In the genomic region with DNA sequence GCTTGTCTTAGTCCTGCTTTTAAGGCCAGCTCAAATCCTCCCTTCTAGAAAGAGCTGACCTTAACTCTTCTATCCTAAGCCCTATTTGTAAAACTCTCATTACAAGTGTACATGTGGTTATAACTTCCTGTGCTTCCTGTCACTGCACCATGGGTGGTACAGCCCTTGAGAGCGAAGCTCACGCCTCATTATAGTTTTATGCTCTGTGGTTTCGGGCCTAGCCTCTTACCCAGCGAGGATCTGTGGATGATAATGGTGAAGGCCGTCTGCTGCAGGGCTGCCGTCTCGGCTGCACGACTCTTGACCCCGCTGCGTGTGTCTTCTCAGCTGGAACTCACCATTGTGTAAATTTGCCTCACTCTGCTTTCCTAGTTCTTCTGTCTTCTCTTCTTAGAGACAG, we compare ENCODE assay signal across 9 cellular contexts.
DNase-seq lines count a peak whose midpoint lies in the region; ATAC-seq, FAIRE-seq and TF ChIP-seq lines count a peak whose summit lies in the region.
"Had no signal": no experiment of that assay in that cellular context is flagged by ENCODE, and none has a peak within 500 bp of the region (broad histone marks: within the 10 kb centered on the region; RNA-seq: fewer than 3 reads in every experiment).

No MANE protein-coding gene starts in this region.

- BruUV-seq in IMR-90 (replicated peaks; lab: Mats Ljungman, UMichigan) = no TSS peak

- peak overlapping the region; percentile 25; the same call in 1 of the 2 replicates for H3K23ac ChIP-seq in IMR-90 (ENCODE audit: low read depth, low read length)

- dilution Hi-C loops in IMR-90 (cut with HindIII; ENCODE audit: low sequenced_read_pairs, unreplicated experiment) = no loop called here

- peaks cover 21% of the 10 kb centered on the region for H3K79me2 ChIP-seq in osteoblast (ENCODE audit: insufficient read depth, low read length)

- H3K9ac ChIP-seq in IMR-90 (ENCODE audit: low read depth, low read length) = no peak overlapping the region

- H4K20me1 ChIP-seq in IMR-90 (ENCODE audit: insufficient read depth, low read length) = peaks cover 5% of the 10 kb centered on the region; the same call in 1 of the 2 replicates
- peaks cover 8% of the 10 kb centered on the region for H4K20me1 ChIP-seq in osteoblast (ENCODE audit: insufficient read depth, low read length)

- POLR2A ChIA-PET in CD8-positive, alpha-beta T cell (lab: Charles Lee) = interaction anchor here (0.9 to 1.6 kb wide), 6 partner anchors 14 to 198 kb away, joined by 3 to 5 read pairs (median 3); partner anchors contain the start of gene EZH2
- POLR2A ChIA-PET in IMR-90 (lab: Charles Lee; ENCODE audit: unreplicated experiment) = no interaction called here

- H4K91ac ChIP-seq in IMR-90 (ENCODE audit: insufficient read depth, low read depth, low read length) = no peak overlapping the region

- peak overlapping the region in 1 of 2 experiments; percentile 20; a peak in 1 of 4 replicates for H4K8ac ChIP-seq in IMR-90 (ENCODE audit: low read depth in 2 of 2, low read length in 2 of 2)

- H3K56ac ChIP-seq in IMR-90 (ENCODE audit: extremely low read depth, insufficient read depth, low read length) = no peak overlapping the region

- H2BK5ac ChIP-seq in IMR-90 (ENCODE audit: low read depth, low read length, poor library complexity, severe bottlenecking) = peak overlapping the region; percentile 53

- no peaks in the 10 kb centered on the region for H3K36me3 ChIP-seq in CD8-positive, alpha-beta T cell (ENCODE audit: insufficient read depth, low read length)
- H3K36me3 ChIP-seq in IMR-90 (ENCODE audit: control insufficient read depth, insufficient read depth, low read length) (peaks cover 17% of the 10 kb centered on the region), osteoblast (ENCODE audit: insufficient read depth, low read length) (peaks cover 28% of the 10 kb centered on the region), H7 (replicated peaks; ENCODE audit: control insufficient read depth, insufficient read depth, low read length) (peaks cover 3% of the 10 kb centered on the region)

- H2AK9ac ChIP-seq in IMR-90 (replicated peaks; ENCODE audit: low read depth, low read length, poor library complexity) = no peak overlapping the region

- in situ Hi-C loops in IMR-90 (cut with MboI; ENCODE audit: low sequenced_read_pairs) = no loop called here

- no peak for TF ChIP-seq POLR2A in IMR-90 (IDR thresholded peaks at IDR 0.05; ENCODE audit: low read depth, low read length)

- DNase-seq in CD8-positive, alpha-beta T cell = peak; percentile 2 to 61 (median 27)
- DNase-seq in IMR-90 (no peak), activated T-cell treated with anti-CD3 and anti-CD28 coated beads for 24 hours (ENCODE audit: low read depth) (peak; percentile 9), osteoblast (ENCODE audit: insufficient read length, low spot score, missing footprints) (no peak), urothelium cell line (ENCODE audit: low spot score) (no peak), H7 (no peak)

- 0 out of 2 replicates have a peak overlapping the region, but pooled peaks have one; percentile 23 for H2AK5ac ChIP-seq in IMR-90 (ENCODE audit: low read depth, low read length)

- no peak for TF ChIP-seq RAD21 in IMR-90 (IDR thresholded peaks at IDR 0.05; ENCODE audit: low read length)

- 0 out of 2 replicates have a peak overlapping the region, but pooled peaks have one; percentile 1 for H2BK20ac ChIP-seq in IMR-90 (ENCODE audit: low read depth, low read length)

- H3K14ac ChIP-seq in IMR-90 (replicated peaks; ENCODE audit: low read depth, low read length) = peak overlapping the region; percentile 49

- no peak overlapping the region; the same call in 1 of the 2 replicates for H4K5ac ChIP-seq in IMR-90 (ENCODE audit: low read depth, low read length)

- no peaks in the 10 kb centered on the region for H3K9me3 Mint-ChIP-seq in CD8-positive, alpha-beta T cell

- no peak overlapping the region for H3K18ac ChIP-seq in IMR-90 (ENCODE audit: low read depth, low read length)

- no peaks in the 10 kb centered on the region for H3K27me3 Mint-ChIP-seq in CD8-positive, alpha-beta T cell (ENCODE audit: low read depth)

- H3K9me3 ChIP-seq in CD8-positive, alpha-beta T cell (ENCODE audit: low read length) = no peaks in the 10 kb centered on the region
- no peaks in the 10 kb centered on the region for H3K9me3 ChIP-seq in IMR-90 (ENCODE audit: control insufficient read depth, insufficient read depth, low read length)
- H3K9me3 ChIP-seq in osteoblast (ENCODE audit: low read depth, low read length) = no peaks in the 10 kb centered on the region

- H3K4ac ChIP-seq in IMR-90 (ENCODE audit: low read depth, low read length) = peak overlapping the region; percentile 64

- H3K27ac Mint-ChIP-seq in CD8-positive, alpha-beta T cell = peak overlapping the region; percentile 89

- 78% methylated on average over 6 of the region's 10 CpGs; no CpG with 5 or more reads in 1 of the 2 experiments for WGBS in IMR-90 (ENCODE audit: extremely low coverage in 2 of 2, insufficient read length in 1 of 2), 2 experiments

- CTCF ChIA-PET in CD8-positive, alpha-beta T cell (lab: Charles Lee) = interaction anchor here (0.7 to 1.8 kb wide), 3 partner anchors 89 to 198 kb away, joined by 3 to 5 read pairs (median 4); no protein-coding TSS in a partner anchor
- CTCF ChIA-PET in IMR-90 (lab: Yijun Ruan, JAX) = interaction anchor here (0.7 to 1.8 kb wide), 3 partner anchors 11 to 84 kb away, joined by 3 to 5 read pairs (median 3); no protein-coding TSS in a partner anchor

- TF ChIP-seq CTCF in CD8-positive, alpha-beta T cell (IDR thresholded peaks at IDR 0.05) = no peak
- TF ChIP-seq CTCF in IMR-90 (conservative IDR thresholded peaks at IDR 0.05; ENCODE audit: low read depth, low read length) (no peak), osteoblast (IDR thresholded peaks at IDR 0.05; ENCODE audit: extremely low read depth, low read depth, low read length) (no peak)

- peaks cover 6% of the 10 kb centered on the region for H3K9me1 ChIP-seq in IMR-90 (ENCODE audit: insufficient read depth, low read length)

- H2AFZ ChIP-seq in IMR-90 (replicated peaks; ENCODE audit: low read length, poor library complexity) (no peak overlapping the region), osteoblast (ENCODE audit: low read length) (no peak overlapping the region)

- H3K4me2 ChIP-seq in IMR-90 (ENCODE audit: low read depth, low read length) = no peak overlapping the region
- no peak overlapping the region for H3K4me2 ChIP-seq in osteoblast (ENCODE audit: insufficient read depth, low read length)

- peak; percentile 90 for ATAC-seq in CD8-positive, alpha-beta T cell
- ATAC-seq in GM21360 (IDR thresholded peaks at IDR 0.05; ENCODE audit: unreplicated experiment) (peak; percentile 91), IMR-90 (ENCODE audit: low read depth) (no peak), HG02885 (IDR thresholded peaks at IDR 0.05; ENCODE audit: poor library complexity, unreplicated experiment) (no peak)

- peak overlapping the region; percentile 12 for H3K27ac ChIP-seq in CD8-positive, alpha-beta T cell (ENCODE audit: low read depth, low read length)
- H3K27ac ChIP-seq in IMR-90 (ENCODE audit: insufficient read depth, low read length) (peak overlapping the region; percentile 37), osteoblast (ENCODE audit: low read depth, low read length) (peak overlapping the region; percentile 72)

- intact Hi-C loops in CD8-positive, alpha-beta T cell (cut with DNase I, micrococcal nuclease) = loop anchor here (5.0 to 10.0 kb wide), 3 partner anchors 76 to 196 kb away; partner anchors contain the start of gene CUL1 (in 2 of the 2)
- intact Hi-C loops in IMR-90 (cut with micrococcal nuclease) = loop anchor here (2.0 kb wide), 3 partner anchors 73 to 199 kb away; no protein-coding TSS in a partner anchor

- H3K4me1 Mint-ChIP-seq in CD8-positive, alpha-beta T cell (ENCODE audit: low read depth) = peaks cover 30% of the 10 kb centered on the region

- no peak overlapping the region for H3K4me3 ChIP-seq in CD8-positive, alpha-beta T cell (ENCODE audit: low read depth, low read length)
- no peak overlapping the region for H3K4me3 ChIP-seq in IMR-90 (ENCODE audit: insufficient read depth, low read depth, low read length)
- H3K4me3 ChIP-seq in osteoblast (ENCODE audit: insufficient read depth, low read length) = no peak overlapping the region
- no peak overlapping the region for H3K4me3 ChIP-seq in H7 (ENCODE audit: insufficient read depth, low read depth, low read length)

- no peak for FAIRE-seq in urothelium cell line (lab: Jason Lieb, UNC)
- FAIRE-seq: endometrium had no signal

- peaks cover 35 to 40% of the 10 kb centered on the region in 2 experiments for H3K79me1 ChIP-seq in IMR-90 (ENCODE audit: low read depth in 1 of 2, low read length in 2 of 2)

- no peaks in the 10 kb centered on the region for H3K27me3 ChIP-seq in CD8-positive, alpha-beta T cell (ENCODE audit: insufficient read depth, low read length)
- H3K27me3 ChIP-seq in IMR-90 (ENCODE audit: control insufficient read depth, insufficient read depth, low read length) (no peaks in the 10 kb centered on the region), osteoblast (ENCODE audit: insufficient read depth, low read length) (no peaks in the 10 kb centered on the region), H7 (ENCODE audit: control insufficient read depth, insufficient read depth, low read length) (no peaks in the 10 kb centered on the region)

- no peak overlapping the region for H2BK120ac ChIP-seq in IMR-90 (ENCODE audit: low read depth, low read length)

- peak overlapping the region; percentile 68 for H3K4me3 Mint-ChIP-seq in CD8-positive, alpha-beta T cell

- H3K4me1 ChIP-seq in CD8-positive, alpha-beta T cell (ENCODE audit: insufficient read depth, low read length) = peaks cover 20% of the 10 kb centered on the region
- peaks cover 5% of the 10 kb centered on the region for H3K4me1 ChIP-seq in IMR-90 (ENCODE audit: control insufficient read depth, insufficient read depth, low read length)
- H3K4me1 ChIP-seq in osteoblast (ENCODE audit: insufficient read depth, low read length) = peaks cover 13% of the 10 kb centered on the region

- H3K36me3 Mint-ChIP-seq in CD8-positive, alpha-beta T cell = peaks cover 64% of the 10 kb centered on the region

- 0 out of 3 replicates have a peak overlapping the region, but pooled peaks have one; percentile 4 for H2BK15ac ChIP-seq in IMR-90 (ENCODE audit: low read depth, low read length)

TF ChIP-seq in IMR-90, 13 proteins besides CTCF, POLR2A, EP300 and RAD21:
- TF ChIP-seq ELK1 (IDR thresholded peaks at IDR 0.05; ENCODE audit: borderline replicate concordance, low read depth, low read length) (no peak), RFX5 (IDR thresholded peaks at IDR 0.05; ENCODE audit: low read depth, low read length) (no peak)

Comparison
In these comparisons a context has a peak if more than half of its experiments do, and no peak if none do; other contexts are left out.
1. ATAC-seq: peak in CD8-positive, alpha-beta T cell (single experiment) and GM21360 (single experiment); none in IMR-90 (single experiment) and HG02885 (single experiment).
2. DNase-seq: peak in CD8-positive, alpha-beta T cell (7 of 7) and activated T-cell treated with anti-CD3 and anti-CD28 coated beads for 24 hours (single experiment); none in IMR-90 (single experiment), osteoblast (single experiment), urothelium cell line (single experiment) and H7 (single experiment).
3. H3K27ac ChIP-seq: peak in every context shown above with its lines; median percentile 72 in osteoblast; 37 in IMR-90; 12 in CD8-positive, alpha-beta T cell.